13 cellular contexts compared by ENCODE assay signal in the genomic region with DNA sequence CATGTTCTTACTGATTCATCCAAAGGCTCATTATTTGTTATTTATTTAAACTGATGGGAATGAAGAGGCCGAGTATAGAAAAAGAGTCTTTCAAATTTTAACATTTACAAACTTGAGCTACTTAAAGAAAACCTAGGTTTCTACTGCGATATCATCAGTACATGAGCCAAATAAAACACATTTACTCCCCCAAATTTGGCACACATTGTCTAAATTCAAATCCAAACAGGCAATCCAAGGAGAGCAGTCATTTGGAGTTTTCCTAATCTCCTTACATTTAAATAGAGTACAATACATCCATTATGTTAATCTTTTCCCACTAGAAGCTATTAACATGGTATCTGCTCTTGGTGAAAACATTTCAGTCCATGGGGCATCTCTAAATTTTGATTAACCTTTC. TPM values are rescaled to one million over a fixed set of nuclear protein-coding genes. Genes with fewer than 3 reads are reported as not detected.
DNase-seq lines count a peak whose midpoint lies in the region; ATAC-seq, FAIRE-seq and TF ChIP-seq lines count a peak whose summit lies in the region.
"Had no signal": no experiment of that assay in that cellular context is flagged by ENCODE, and none has a peak within 500 bp of the region (broad histone marks: within the 10 kb centered on the region; RNA-seq: fewer than 3 reads in every experiment).

No MANE protein-coding gene starts in this region.

- peak; percentile 12 for FAIRE-seq in endometrium (lab: Jason Lieb, UNC)
- FAIRE-seq: frontal cortex had no signal

- no peaks in the 10 kb centered on the region for H3K9me3 ChIP-seq in SJSA1 (replicated peaks)
- H3K9me3 ChIP-seq in psoas muscle, result no peaks in the 10 kb centered on the region
- H3K9me3 ChIP-seq: spleen had no signal

- peak overlapping the region; percentile 94; the same call in 1 of the 2 replicates for H3K4me3 ChIP-seq in SJSA1
- peak overlapping the region; percentile 86 for H3K4me3 ChIP-seq in psoas muscle

- peaks cover 39% of the 10 kb centered on the region for H3K4me1 Mint-ChIP-seq in activated CD8-positive, alpha-beta memory T cell treated with anti-CD3 and anti-CD28 coated beads, Interleukin-2, amount 10 ng/mL, durations not matched to agents 7 days and 5 days

- intact Hi-C loops in psoas muscle (cut with DNase I), result loop anchor here (5.0 to 10.0 kb wide), 4 partner anchors 69 to 1278 kb away; partner anchors contain the start of genes CDNF (in 2 of the 2), HSPA14 (in 2 of the 2), MSANTD7 (in 2 of the 2) and RPP38 (in 2 of the 2)
- intact Hi-C loops in sciatic nerve (cut with DNase I), result no loop called here

- no peaks in the 10 kb centered on the region for H3K27me3 Mint-ChIP-seq in activated CD8-positive, alpha-beta memory T cell treated with anti-CD3 and anti-CD28 coated beads, Interleukin-2, amount 10 ng/mL, durations not matched to agents 7 days and 5 days

- H3K9me3 Mint-ChIP-seq in activated CD8-positive, alpha-beta memory T cell treated with anti-CD3 and anti-CD28 coated beads, Interleukin-2, amount 10 ng/mL, durations not matched to agents 7 days and 5 days (ENCODE audit: low read depth), result no peaks in the 10 kb centered on the region

- no peak overlapping the region for H3K27ac ChIP-seq in SJSA1
- H3K27ac ChIP-seq in psoas muscle, result no peak overlapping the region

- H3K36me3 Mint-ChIP-seq in activated CD8-positive, alpha-beta memory T cell treated with anti-CD3 and anti-CD28 coated beads, Interleukin-2, amount 10 ng/mL, durations not matched to agents 7 days and 5 days, result no peaks in the 10 kb centered on the region

- H3K36me3 ChIP-seq in SJSA1 (peaks cover 2% of the 10 kb centered on the region; the same call in 1 of the 2 replicates), psoas muscle (ENCODE audit: insufficient read depth in 1 of 2, low read depth in 1 of 2) (no peaks in the 10 kb centered on the region)
- H3K36me3 ChIP-seq: spleen had no signal

- no peak overlapping the region for H3K27ac Mint-ChIP-seq in activated CD8-positive, alpha-beta memory T cell treated with anti-CD3 and anti-CD28 coated beads, Interleukin-2, amount 10 ng/mL, durations not matched to agents 7 days and 5 days

- DNase-seq in activated CD8-positive, alpha-beta memory T cell treated with anti-CD3 and anti-CD28 coated beads, Interleukin-2, amount 10 ng/mL, durations not matched to agents 7 days and 5 days, result no peak
- DNase-seq in activated CD8-positive, alpha-beta memory T cell treated with anti-CD3 and anti-CD28 coated beads for 24 hours, result no peak
- DNase-seq in SJSA1 (ENCODE audit: low read depth in 1 of 2, low spot score in 2 of 2) (no peak), psoas muscle (no peak), sciatic nerve (ENCODE audit: low spot score) (no peak), cerebellar nuclear complex (lab: John Stamatoyannopoulos, UW) (no peak)
- DNase-seq: activated CD4-positive, CD25-positive, alpha-beta regulatory T cell; aorta; NCI-H1436; spleen had no signal

- WGBS in psoas muscle, 3 donors, result 73 to 92% (median 76%) methylated on average over 2 of the region's 2 CpGs

- H3K4me3 Mint-ChIP-seq in activated CD8-positive, alpha-beta memory T cell treated with anti-CD3 and anti-CD28 coated beads, Interleukin-2, amount 10 ng/mL, durations not matched to agents 7 days and 5 days, result peak overlapping the region; percentile 82

- CTCF ChIA-PET in activated CD8-positive, alpha-beta memory T cell treated with anti-CD3 and anti-CD28 coated beads, Interleukin-2, amount 10 ng/mL, durations not matched to agents 7 days and 5 days (lab: Charles Lee), result interaction anchor here (0.7 to 1.9 kb wide), 4 partner anchors 41 to 328 kb away, joined by 3 to 13 read pairs (median 6); partner anchors contain the start of genes CDNF, HSPA14 and MSANTD7

- H3K4me1 ChIP-seq in SJSA1 (replicated peaks), result peaks cover 21% of the 10 kb centered on the region
- peaks cover 37% of the 10 kb centered on the region for H3K4me1 ChIP-seq in psoas muscle

- no peak for TF ChIP-seq CTCF in psoas muscle (IDR thresholded peaks at IDR 0.05)

- H3K27me3 ChIP-seq in SJSA1 (replicated peaks) (no peaks in the 10 kb centered on the region), psoas muscle (ENCODE audit: insufficient read depth in 3 of 3, low read length in 2 of 3) (no peaks in the 10 kb centered on the region)

- ATAC-seq in activated CD8-positive, alpha-beta memory T cell treated with anti-CD3 and anti-CD28 coated beads, Interleukin-2, amount 10 ng/mL, durations not matched to agents 7 days and 5 days, result no peak
- ATAC-seq in psoas muscle (no peak), sciatic nerve (no peak), HG03354 (IDR thresholded peaks at IDR 0.05; ENCODE audit: poor library complexity, severe bottlenecking, unreplicated experiment) (no peak)

RNA-seq across cellular contexts. Expression of gene NMT2, which starts 2.2 kb away (rescaled TPM):
- 10 to 100 TPM; 21.3 to 31.7 TPM for total RNA-seq in activated CD8-positive, alpha-beta memory T cell treated with anti-CD3 and anti-CD28 coated beads, Interleukin-2, amount 10 ng/mL, durations not matched to agents 7 days and 5 days
- 53.7 and 80.6 TPM in 2 replicates for total RNA-seq in SJSA1 (2014; rRNA removed; shearing (Covaris generic))
- 10 to 100 TPM in 1 of 4 donors, 1 to 10 TPM in 3; 8.1 to 12.9 (median 8.9) TPM for total RNA-seq in psoas muscle
- polyA plus RNA-seq in psoas muscle, result 1 to 10 TPM; 3.9 to 8.8 (median 5.9) TPM
- 29.9 TPM for total RNA-seq in sciatic nerve
